ENCODE assay signal across 13 cellular contexts in genomic region chr6:11196511-11197174, GRCh38. TPM values are rescaled to one million over a fixed set of nuclear protein-coding genes. Genes with fewer than 3 reads are reported as not detected.
DNase-seq lines count a peak whose midpoint lies in the region; ATAC-seq and TF ChIP-seq lines count a peak whose summit lies in the region.
"Had no signal": no experiment of that assay in that cellular context is flagged by ENCODE, and none has a peak within 500 bp of the region (broad histone marks: within the 10 kb centered on the region; RNA-seq: fewer than 3 reads in every experiment).

No MANE protein-coding gene starts in this region.

- peak overlapping the region in 4 of 5 donors; percentile 28 to 69 (median 44) for H3K4me3 Mint-ChIP-seq in immature natural killer cell
- no peak overlapping the region for H3K4me3 Mint-ChIP-seq in CD8-positive, alpha-beta T cell

- peak; percentile 38 for DNase-seq in NCI-H2171 treated with DMSO at 0.1 percent for 48 hours (lab: John Stamatoyannopoulos, UW)
- DNase-seq in NCI-H2171 (lab: John Stamatoyannopoulos, UW), result no peak
- peak; percentile 40 for DNase-seq in UCSD-AML1 (lab: John Stamatoyannopoulos, UW; ENCODE audit: unreplicated experiment)
- DNase-seq in immature natural killer cell, result no peak
- DNase-seq in smooth muscle cell of the brain vasculature (ENCODE audit: low read depth, low spot score), result peak; percentile 49
- no peak for DNase-seq in CD8-positive, alpha-beta T cell
- no peak for DNase-seq in NCI-H526 (lab: John Stamatoyannopoulos, UW)
- DNase-seq: activated CD8-positive, alpha-beta memory T cell treated with anti-CD3 and anti-CD28 coated beads, Interleukin-2, amount 50 U/mL, for 48 hours; PC-3 had no signal

- ATAC-seq in GM21825 (IDR thresholded peaks at IDR 0.05; ENCODE audit: unreplicated experiment), result no peak
- no peak for ATAC-seq in CD8-positive, alpha-beta T cell
- ATAC-seq: gastroesophageal sphincter, PC-3 had no signal

- intact Hi-C loops in CD8-positive, alpha-beta T cell (cut with DNase I, micrococcal nuclease), result loop anchor here (5.0 kb wide), 1 partner anchor 36 kb away; the partner anchor contains the start of gene NEDD9 (in 2 of the 2)

- H3K27ac Mint-ChIP-seq in immature natural killer cell, result peak overlapping the region; percentile 76 to 98 (median 86)
- H3K27ac Mint-ChIP-seq in CD8-positive, alpha-beta T cell, result no peak overlapping the region

- H3K36me3 Mint-ChIP-seq in immature natural killer cell, result peaks cover 32 to 42% (median 37%) of the 10 kb centered on the region in 3 donors
- peaks cover 52% of the 10 kb centered on the region for H3K36me3 Mint-ChIP-seq in CD8-positive, alpha-beta T cell

- H3K4me1 ChIP-seq in CD8-positive, alpha-beta T cell (ENCODE audit: insufficient read depth, low read length), result peaks cover 8% of the 10 kb centered on the region

- H3K27me3 Mint-ChIP-seq in immature natural killer cell (ENCODE audit: low read depth in 3 of 3), result peaks cover 1 to 4% (median 3%) of the 10 kb centered on the region in 3 donors
- H3K27me3 Mint-ChIP-seq in CD8-positive, alpha-beta T cell (ENCODE audit: low read depth), result no peaks in the 10 kb centered on the region

- H3K9me3 Mint-ChIP-seq in immature natural killer cell, result no peaks in the 10 kb centered on the region
- H3K9me3 Mint-ChIP-seq in CD8-positive, alpha-beta T cell, result no peaks in the 10 kb centered on the region

- TF ChIP-seq CTCF in CD8-positive, alpha-beta T cell (IDR thresholded peaks at IDR 0.05), result no peak

- CTCF ChIA-PET in CD8-positive, alpha-beta T cell (lab: Charles Lee), result no interaction called here

- H3K27me3 ChIP-seq in CD8-positive, alpha-beta T cell (ENCODE audit: insufficient read depth, low read length), result no peaks in the 10 kb centered on the region
- H3K27me3 ChIP-seq: gastroesophageal sphincter had no signal

- H3K27ac ChIP-seq in CD8-positive, alpha-beta T cell (ENCODE audit: low read depth, low read length), result no peak overlapping the region
- H3K27ac ChIP-seq: 22Rv1, HL-60 had no signal

- H3K9me3 ChIP-seq in CD8-positive, alpha-beta T cell (ENCODE audit: low read length), result no peaks in the 10 kb centered on the region
- H3K9me3 ChIP-seq: gastroesophageal sphincter had no signal

- H3K36me3 ChIP-seq in CD8-positive, alpha-beta T cell (ENCODE audit: insufficient read depth, low read length), result peaks cover 3% of the 10 kb centered on the region

- POLR2A ChIA-PET in CD8-positive, alpha-beta T cell (lab: Charles Lee), result interaction anchor here (0.6 kb wide), 1 partner anchor 182 kb away, joined by 7 read pairs; no protein-coding TSS in a partner anchor

- peaks cover 75 to 83% of the 10 kb centered on the region in 2 donors for H3K4me1 Mint-ChIP-seq in immature natural killer cell
- H3K4me1 Mint-ChIP-seq in CD8-positive, alpha-beta T cell (ENCODE audit: low read depth), result peaks cover 38% of the 10 kb centered on the region

- no peak overlapping the region for H3K4me3 ChIP-seq in CD8-positive, alpha-beta T cell (ENCODE audit: low read depth, low read length)
- H3K4me3 ChIP-seq: gastroesophageal sphincter had no signal

RNA-seq across cellular contexts. Expression of gene NEDD9, which starts 35.8 kb away (rescaled TPM):
- polyA plus RNA-seq in immature natural killer cell, result 10 to 100 TPM; 26.2 to 73.6 (median 27.6) TPM
- total RNA-seq in CD8-positive, alpha-beta T cell, result 10 to 100 TPM; 41.2 to 44.2 TPM

Comparison
In these comparisons a context has a peak if more than half of its experiments do, and no peak if none do; other contexts are left out.
1. DNase-seq: peak in NCI-H2171 treated with DMSO at 0.1 percent for 48 hours (single experiment), UCSD-AML1 (single experiment) and smooth muscle cell of the brain vasculature (single experiment); none in NCI-H2171 (single experiment), immature natural killer cell (0 of 3), CD8-positive, alpha-beta T cell (0 of 7) and NCI-H526 (0 of 2).